ENCODE assay signal across 15 cellular contexts in genomic region chr5:157167219-157167621, GRCh38. TPM values are rescaled to one million over a fixed set of nuclear protein-coding genes. Genes with fewer than 3 reads are reported as not detected.
DNase-seq lines count a peak whose midpoint lies in the region; ATAC-seq and TF ChIP-seq lines count a peak whose summit lies in the region.
"Had no signal": no experiment of that assay in that cellular context is flagged by ENCODE, and none has a peak within 500 bp of the region (broad histone marks: within the 10 kb centered on the region; RNA-seq: fewer than 3 reads in every experiment).

No MANE protein-coding gene starts in this region.

- peaks cover 80% of the 10 kb centered on the region for H3K4me1 Mint-ChIP-seq in activated naive CD4-positive, alpha-beta T cell treated with anti-CD3 and anti-CD28 coated beads, Interleukin-2, amount 10 ng/mL, durations not matched to agents 7 days and 5 days
- peaks cover 4% of the 10 kb centered on the region for H3K4me1 Mint-ChIP-seq in endodermal cell
- peaks cover 85% of the 10 kb centered on the region for H3K4me1 Mint-ChIP-seq in stimulated activated naive CD8-positive, alpha-beta T cell treated with anti-CD3 and anti-CD28 coated beads, Interleukin-15, amount 100 ng/mL, for 72 hours

- H3K36me3 ChIP-seq in endodermal cell (ENCODE audit: control insufficient read depth, insufficient read depth, low read length): no peaks in the 10 kb centered on the region

- 87 to 91% methylated on average over 3 to 4 of the region's 4 CpGs for WGBS in endodermal cell (ENCODE audit: insufficient coverage in 1 of 2, insufficient read length in 1 of 2), 2 experiments

- H3K27me3 Mint-ChIP-seq in activated naive CD4-positive, alpha-beta T cell treated with anti-CD3 and anti-CD28 coated beads, Interleukin-2, amount 10 ng/mL, durations not matched to agents 7 days and 5 days: peaks cover 6% of the 10 kb centered on the region
- no peaks in the 10 kb centered on the region for H3K27me3 Mint-ChIP-seq in endodermal cell (ENCODE audit: insufficient read depth)
- no peaks in the 10 kb centered on the region for H3K27me3 Mint-ChIP-seq in stimulated activated naive CD8-positive, alpha-beta T cell treated with anti-CD3 and anti-CD28 coated beads, Interleukin-15, amount 100 ng/mL, for 72 hours

- H3K27me3 ChIP-seq in endodermal cell (ENCODE audit: control insufficient read depth, insufficient read depth, low read length, poor library complexity, severe bottlenecking): no peaks in the 10 kb centered on the region

- CTCF ChIA-PET in activated naive CD4-positive, alpha-beta T cell treated with anti-CD3 and anti-CD28 coated beads, Interleukin-2, amount 10 ng/mL, durations not matched to agents 7 days and 5 days (lab: Charles Lee): interaction anchor here (0.9 to 1.2 kb wide), 4 partner anchors 10 to 86 kb away, joined by 3 to 5 read pairs (median 4); no protein-coding TSS in a partner anchor
- CTCF ChIA-PET in RWPE1 (lab: Yijun Ruan, JAX): interaction anchor here (0.7 kb wide), 1 partner anchor 86 kb away, joined by 4 read pairs; no protein-coding TSS in a partner anchor

- POLR2A ChIA-PET in RWPE1 (lab: Yijun Ruan, JAX; ENCODE audit: low non-redundant PET): no interaction called here

- no peaks in the 10 kb centered on the region for H3K9me3 ChIP-seq in endodermal cell (ENCODE audit: control insufficient read depth, low read length)

- peaks cover 18% of the 10 kb centered on the region for H3K9me3 Mint-ChIP-seq in activated naive CD4-positive, alpha-beta T cell treated with anti-CD3 and anti-CD28 coated beads, Interleukin-2, amount 10 ng/mL, durations not matched to agents 7 days and 5 days
- peaks cover 16% of the 10 kb centered on the region for H3K9me3 Mint-ChIP-seq in endodermal cell
- H3K9me3 Mint-ChIP-seq in stimulated activated naive CD8-positive, alpha-beta T cell treated with anti-CD3 and anti-CD28 coated beads, Interleukin-15, amount 100 ng/mL, for 72 hours: peaks cover 12 to 21% of the 10 kb centered on the region in 2 donors

- H3K4me1 ChIP-seq in endodermal cell (ENCODE audit: control insufficient read depth, insufficient read depth, low read length): no peaks in the 10 kb centered on the region

- H3K36me3 Mint-ChIP-seq in activated naive CD4-positive, alpha-beta T cell treated with anti-CD3 and anti-CD28 coated beads, Interleukin-2, amount 10 ng/mL, durations not matched to agents 7 days and 5 days: peaks cover 14% of the 10 kb centered on the region
- H3K36me3 Mint-ChIP-seq in endodermal cell (ENCODE audit: low read depth): peaks cover 2% of the 10 kb centered on the region

- H3K4me3 Mint-ChIP-seq in activated naive CD4-positive, alpha-beta T cell treated with anti-CD3 and anti-CD28 coated beads, Interleukin-2, amount 10 ng/mL, durations not matched to agents 7 days and 5 days: peak overlapping the region; percentile 38
- H3K4me3 Mint-ChIP-seq in endodermal cell: no peak overlapping the region
- H3K4me3 Mint-ChIP-seq in stimulated activated naive CD8-positive, alpha-beta T cell treated with anti-CD3 and anti-CD28 coated beads, Interleukin-15, amount 100 ng/mL, for 72 hours: peak overlapping the region; percentile 76 to 83
- H3K4me3 Mint-ChIP-seq: memory B cell had no signal

- H3K27ac ChIP-seq in endodermal cell (ENCODE audit: low read depth, low read length): no peak overlapping the region
- H3K27ac ChIP-seq in RWPE1: no peak overlapping the region

- ATAC-seq in stimulated activated naive CD8-positive, alpha-beta T cell treated with anti-CD3 and anti-CD28 coated beads, Interleukin-15, amount 100 ng/mL, for 72 hours: peak; percentile 86
- ATAC-seq: PC-3 had no signal

- H3K4me3 ChIP-seq in endodermal cell (ENCODE audit: low read length): no peak overlapping the region

- H3K9ac ChIP-seq in endodermal cell (ENCODE audit: extremely low read depth, low read length, poor library complexity, severe bottlenecking): no peak overlapping the region

- H3K27ac Mint-ChIP-seq in activated naive CD4-positive, alpha-beta T cell treated with anti-CD3 and anti-CD28 coated beads, Interleukin-2, amount 10 ng/mL, durations not matched to agents 7 days and 5 days: peak overlapping the region; percentile 86
- peak overlapping the region; percentile 49 for H3K27ac Mint-ChIP-seq in endodermal cell
- peak overlapping the region; percentile 92 to 96 for H3K27ac Mint-ChIP-seq in stimulated activated naive CD8-positive, alpha-beta T cell treated with anti-CD3 and anti-CD28 coated beads, Interleukin-15, amount 100 ng/mL, for 72 hours
- H3K27ac Mint-ChIP-seq: memory B cell had no signal

- no peak for DNase-seq in activated naive CD4-positive, alpha-beta T cell treated with anti-CD3 and anti-CD28 coated beads, Interleukin-2, amount 10 ng/mL, durations not matched to agents 7 days and 5 days
- DNase-seq in activated naive CD4-positive, alpha-beta T cell (lab: John Stamatoyannopoulos, UW): no peak
- DNase-seq in RPMI7951 (ENCODE audit: low read depth): peak; percentile 42
- no peak for DNase-seq in endodermal cell
- peak in 1 of 2 donors; percentile 50 for DNase-seq in stimulated activated naive CD8-positive, alpha-beta T cell treated with anti-CD3 and anti-CD28 coated beads, Interleukin-15, amount 100 ng/mL, for 72 hours
- no peak for DNase-seq in RWPE1 (ENCODE audit: low spot score)
- no peak for DNase-seq in OCI-M2 (lab: John Stamatoyannopoulos, UW; ENCODE audit: unreplicated experiment)
- no peak for DNase-seq in NCI-H226
- DNase-seq: C1 segment of cervical spinal cord; glutamatergic neuron; PC-3; stimulated activated CD4-positive, alpha-beta T cell treated with anti-CD3 and anti-CD28 coated beads, Interleukin-12 subunit alpha, Interleukin-12 subunit beta, amount 100 ng/mL, for 4 hours had no signal

- no peak for TF ChIP-seq CTCF in endodermal cell (conservative IDR thresholded peaks at IDR 0.05)
- no peak for TF ChIP-seq CTCF in RWPE1 (conservative IDR thresholded peaks at IDR 0.05; ENCODE audit: low read depth)

RNA-seq across cellular contexts. Expression of gene GARIN3, which starts 1.2 kb away (rescaled TPM):
- total RNA-seq in RPMI7951 (2014; rRNA removed; shearing (Covaris generic)): not detected in 2 replicates
- total RNA-seq in endodermal cell: not detected
- polyA plus RNA-seq in endodermal cell (2013, experiment 1 of 2): not detected
- polyA plus RNA-seq in endodermal cell (2013, experiment 2 of 2): not detected
- total RNA-seq: cerebellum, PC-3, subcutaneous adipose tissue had no signal

RNA-seq across cellular contexts. Expression of gene ITK, which starts 13.4 kb away (rescaled TPM):
- total RNA-seq in RPMI7951 (2014; rRNA removed; shearing (Covaris generic)): not detected in 2 replicates
- under 1 TPM; 0.31 to 0.38 TPM for total RNA-seq in endodermal cell
- polyA plus RNA-seq in endodermal cell (2013, experiment 1 of 2): not detected
- 0.08 TPM for polyA plus RNA-seq in endodermal cell (2013, experiment 2 of 2)

RNA-seq across cellular contexts. Expression of gene MED7, which starts 24.6 kb away (rescaled TPM):
- 17.8 and 20.9 TPM in 2 replicates for total RNA-seq in RPMI7951 (2014; rRNA removed; shearing (Covaris generic))
- 10 to 100 TPM; 14.8 to 19.1 TPM for total RNA-seq in endodermal cell
- 18.5 TPM for polyA plus RNA-seq in endodermal cell (2013, experiment 1 of 2)
- polyA plus RNA-seq in endodermal cell (2013, experiment 2 of 2): 18.9 TPM

RNA-seq across cellular contexts. Expression of gene HAVCR2, which starts 58.4 kb away (rescaled TPM):
- total RNA-seq in RPMI7951 (2014; rRNA removed; shearing (Covaris generic)): 0.84 and 2.0 TPM in 2 replicates
- under 1 TPM; 0.33 to 0.35 TPM for total RNA-seq in endodermal cell
- 0.32 TPM for polyA plus RNA-seq in endodermal cell (2013, experiment 1 of 2)
- 0.58 TPM for polyA plus RNA-seq in endodermal cell (2013, experiment 2 of 2)
